ENCODE assay signal across 16 cellular contexts in the genomic region with DNA sequence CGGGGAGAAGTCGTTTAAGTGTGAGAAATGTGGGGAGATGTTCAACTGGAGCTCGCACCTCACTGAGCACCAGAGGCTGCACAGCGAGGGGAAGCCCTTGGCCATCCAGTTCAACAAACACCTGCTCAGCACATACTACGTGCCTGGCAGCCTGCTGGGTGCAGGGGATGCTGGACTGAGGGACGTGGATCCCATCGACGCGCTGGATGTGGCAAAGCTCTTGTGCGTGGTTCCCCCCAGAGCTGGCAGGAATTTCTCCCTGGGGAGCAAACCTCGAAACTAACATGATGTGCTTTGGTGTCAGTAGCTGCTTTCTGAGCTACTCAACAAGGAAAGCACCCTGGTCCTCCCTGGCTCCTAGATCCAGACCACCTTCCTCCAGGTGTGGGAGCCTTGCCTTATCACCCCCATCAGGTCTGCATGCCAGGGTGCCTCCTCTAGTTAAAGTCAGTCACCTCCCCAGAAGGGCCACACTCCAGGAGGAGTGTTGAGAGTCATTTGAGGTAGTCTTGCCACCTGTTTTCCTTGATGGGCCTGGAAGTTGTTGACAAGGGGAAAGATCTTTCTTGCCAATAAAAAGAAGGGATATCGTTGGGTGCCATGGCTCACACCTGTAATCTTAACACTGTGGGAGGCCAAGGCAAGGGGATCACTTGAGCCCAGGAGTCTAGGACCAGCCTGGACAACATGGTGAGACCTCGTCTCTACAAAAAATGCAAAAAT.
"Had no signal": no experiment of that assay in that cellular context is flagged by ENCODE, and none has a peak within 500 bp of the region (broad histone marks: within the 10 kb centered on the region; RNA-seq: fewer than 3 reads in every experiment).

No MANE protein-coding gene starts in this region.

- H3K36me3 ChIP-seq: uterus had no signal

- H3K9me3 Mint-ChIP-seq: naive B cell had no signal

- DNase-seq: activated CD4-positive, CD25-positive, alpha-beta regulatory T cell treated with anti-CD3 and anti-CD28 coated beads, Interleukin-2, amount 50 U/mL, for 72 hours; activated naive CD4-positive, alpha-beta T cell treated with Interleukin-2 at 50 U/mL for 16 hours; dorsolateral prefrontal cortex; left lung; mammary epithelial cell; naive B cell; stimulated activated CD4-positive, alpha-beta T cell treated with anti-CD3 and anti-CD28 coated beads, Interleukin-12 subunit alpha, Interleukin-12 subunit beta, amount 100 ng/mL, for 4 hours; T-helper 1 cell; T1000; uterus had no signal

- H3K27ac ChIP-seq: adrenal gland, cardiac muscle cell, dorsolateral prefrontal cortex, esophagus muscularis mucosa, hepatocyte, left lung, neutrophil, thoracic aorta, uterus had no signal

- ATAC-seq: left lung had no signal

- H3K9me3 ChIP-seq: adrenal gland, esophagus muscularis mucosa, left lung, neutrophil, thoracic aorta, uterus had no signal

- H3K4me2 ChIP-seq: hepatocyte had no signal

- H3K27me3 ChIP-seq: adrenal gland, cardiac muscle cell, dorsolateral prefrontal cortex, esophagus muscularis mucosa, hepatocyte, left lung, neutrophil, uterus had no signal

- H3K4me3 ChIP-seq: adrenal gland, cardiac muscle cell, dorsolateral prefrontal cortex, esophagus muscularis mucosa, hepatocyte, left lung, thoracic aorta, uterus had no signal

- H3K27me3 Mint-ChIP-seq: naive B cell had no signal

- H3K4me1 ChIP-seq: adrenal gland, esophagus muscularis mucosa, left lung, uterus had no signal

- H2AFZ ChIP-seq: hepatocyte had no signal
